ENCODE assay signal across 18 cellular contexts in genomic region chr12:43072431-43072830, GRCh38.
A peak's percentile ranks its signal among the peaks of the same experiment; 100 is the strongest.
DNase-seq lines count a peak whose midpoint lies in the region; FAIRE-seq and TF ChIP-seq lines count a peak whose summit lies in the region.
"Had no signal": no experiment of that assay in that cellular context is flagged by ENCODE, and none has a peak within 500 bp of the region (broad histone marks: within the 10 kb centered on the region; RNA-seq: fewer than 3 reads in every experiment).

No MANE protein-coding gene starts in this region.

- 90% methylated on average over 1 of the region's 1 CpG for WGBS in hepatocyte (ENCODE audit: low lambda C conversion rate, missing lambda C conversion rate)

- DNase-seq in MG63, result peak; percentile 14
- peak; percentile 86 to 91 for DNase-seq in NCI-H446 (lab: John Stamatoyannopoulos, UW)
- no peak for DNase-seq in keratinocyte (ENCODE audit: low read depth, low spot score)
- DNase-seq in uterus, result no peak
- no peak for DNase-seq in stimulated activated CD4-positive, alpha-beta T cell treated with anti-CD3 and anti-CD28 coated beads, Interleukin-4, amount 100 ng/mL, for 4 hours
- no peak for DNase-seq in NAMALWA (ENCODE audit: low spot score)
- no peak for DNase-seq in hepatocyte (ENCODE audit: low spot score)
- DNase-seq: ACHN; BE2C; Caco-2; CD4-positive, alpha-beta T cell; DMS79 treated with DMSO at 0.1 percent for 48 hours; GOT3 had no signal

- H3K9me3 ChIP-seq in MG63, result no peaks in the 10 kb centered on the region
- no peaks in the 10 kb centered on the region for H3K9me3 ChIP-seq in keratinocyte (ENCODE audit: control insufficient read depth, low read depth, low read length)
- H3K9me3 ChIP-seq in uterus, result no peaks in the 10 kb centered on the region
- H3K9me3 ChIP-seq in hepatocyte (ENCODE audit: low read depth), result no peaks in the 10 kb centered on the region
- H3K9me3 ChIP-seq: BE2C, Caco-2, HAP-1 had no signal

- H3K4me3 ChIP-seq in MG63 (no peak overlapping the region), keratinocyte (ENCODE audit: control insufficient read depth in 2 of 3, extremely low read depth in 1 of 3, insufficient read depth in 2 of 3, low read depth in 1 of 3, low read length in 3 of 3) (no peak overlapping the region), uterus (no peak overlapping the region), hepatocyte (no peak overlapping the region)
- H3K4me3 ChIP-seq: GM12878, HAP-1 had no signal

- H3K4me2 ChIP-seq in keratinocyte (ENCODE audit: control insufficient read depth, extremely low read depth, insufficient read depth, low read depth, low read length), result no peak overlapping the region
- H3K4me2 ChIP-seq in hepatocyte, result no peak overlapping the region

- no peak overlapping the region for H3K9ac ChIP-seq in keratinocyte (ENCODE audit: control insufficient read depth, extremely low read depth, insufficient read depth, low read length)

- H3K79me2 ChIP-seq in keratinocyte (ENCODE audit: control insufficient read depth, insufficient read depth, low read length) (no peaks in the 10 kb centered on the region), hepatocyte (no peaks in the 10 kb centered on the region)

- H3K27ac ChIP-seq in keratinocyte (ENCODE audit: control insufficient read depth, insufficient read depth, low read length) (no peak overlapping the region), uterus (no peak overlapping the region), hepatocyte (no peak overlapping the region)
- H3K27ac ChIP-seq: C4-2B had no signal

- peak; percentile 13 for FAIRE-seq in keratinocyte (lab: Jason Lieb, UNC)
- FAIRE-seq: A204.1, D721Med, GM12878 had no signal

- H3K36me3 ChIP-seq in MG63 (no peaks in the 10 kb centered on the region), keratinocyte (ENCODE audit: control insufficient read depth in 2 of 2, extremely low read depth in 1 of 2, insufficient read depth in 2 of 2, low read length in 2 of 2) (no peaks in the 10 kb centered on the region), uterus (no peaks in the 10 kb centered on the region), hepatocyte (replicated peaks; ENCODE audit: insufficient read depth, low read depth) (no peaks in the 10 kb centered on the region)
- H3K36me3 ChIP-seq: BE2C, HAP-1 had no signal

- H3K4me1 ChIP-seq in keratinocyte (ENCODE audit: control insufficient read depth, extremely low read depth, insufficient read depth, low read length) (no peaks in the 10 kb centered on the region), uterus (no peaks in the 10 kb centered on the region), hepatocyte (ENCODE audit: insufficient read depth) (no peaks in the 10 kb centered on the region)
- H3K4me1 ChIP-seq: Caco-2, HAP-1 had no signal

- no peaks in the 10 kb centered on the region for H3K27me3 ChIP-seq in MG63
- H3K27me3 ChIP-seq in keratinocyte (ENCODE audit: control insufficient read depth, extremely low read depth, insufficient read depth, low read length), result no peaks in the 10 kb centered on the region
- H3K27me3 ChIP-seq in uterus, result no peaks in the 10 kb centered on the region
- no peaks in the 10 kb centered on the region for H3K27me3 ChIP-seq in hepatocyte
- H3K27me3 ChIP-seq: BE2C had no signal

- H4K20me1 ChIP-seq in keratinocyte (ENCODE audit: control insufficient read depth, extremely low read depth, insufficient read depth, low read length), result no peaks in the 10 kb centered on the region
- H4K20me1 ChIP-seq in hepatocyte (ENCODE audit: insufficient read depth, poor library complexity, severe bottlenecking), result no peaks in the 10 kb centered on the region

- intact Hi-C loops in uterus (cut with DNase I; ENCODE audit: low total_unique reads), result no loop called here

- TF ChIP-seq POLR2A in uterus (IDR thresholded peaks at IDR 0.05), result no peak

- H3K9me1 ChIP-seq in keratinocyte (ENCODE audit: control insufficient read depth, extremely low read depth, insufficient read depth, low read length), result no peaks in the 10 kb centered on the region

- TF ChIP-seq CTCF in keratinocyte (optimal IDR thresholded peaks at IDR 0.05 in 1 of 3, IDR thresholded peaks at IDR 0.05 in 1 of 3, conservative IDR thresholded peaks at IDR 0.05 in 1 of 3; ENCODE audit: extremely low read depth in 1 of 3, insufficient read depth in 2 of 3, low read length in 3 of 3) (no peak), uterus (IDR thresholded peaks at IDR 0.05) (no peak), hepatocyte (IDR thresholded peaks at IDR 0.05; ENCODE audit: poor library complexity) (no peak)

- H3K9me2 ChIP-seq in hepatocyte (replicated peaks; ENCODE audit: insufficient read depth), result no peaks in the 10 kb centered on the region

- no peak overlapping the region for H2AFZ ChIP-seq in keratinocyte (ENCODE audit: control insufficient read depth, low read length)
- no peak overlapping the region for H2AFZ ChIP-seq in hepatocyte

- dilution Hi-C loops in keratinocyte (cut with MboI; ENCODE audit: extremely low pct_ligation_motif_present, low sequenced_read_pairs), result no loop called here

Comparison
In these comparisons a context has a peak if more than half of its experiments do, and no peak if none do; other contexts are left out.
1. DNase-seq: peak in MG63 (single experiment) and NCI-H446 (2 of 2); none in keratinocyte (single experiment), uterus (0 of 2), stimulated activated CD4-positive, alpha-beta T cell treated with anti-CD3 and anti-CD28 coated beads, Interleukin-4, amount 100 ng/mL, for 4 hours (0 of 2), NAMALWA (single experiment) and hepatocyte (single experiment).